ENCODE assay signal across 8 cellular contexts in the genomic region with DNA sequence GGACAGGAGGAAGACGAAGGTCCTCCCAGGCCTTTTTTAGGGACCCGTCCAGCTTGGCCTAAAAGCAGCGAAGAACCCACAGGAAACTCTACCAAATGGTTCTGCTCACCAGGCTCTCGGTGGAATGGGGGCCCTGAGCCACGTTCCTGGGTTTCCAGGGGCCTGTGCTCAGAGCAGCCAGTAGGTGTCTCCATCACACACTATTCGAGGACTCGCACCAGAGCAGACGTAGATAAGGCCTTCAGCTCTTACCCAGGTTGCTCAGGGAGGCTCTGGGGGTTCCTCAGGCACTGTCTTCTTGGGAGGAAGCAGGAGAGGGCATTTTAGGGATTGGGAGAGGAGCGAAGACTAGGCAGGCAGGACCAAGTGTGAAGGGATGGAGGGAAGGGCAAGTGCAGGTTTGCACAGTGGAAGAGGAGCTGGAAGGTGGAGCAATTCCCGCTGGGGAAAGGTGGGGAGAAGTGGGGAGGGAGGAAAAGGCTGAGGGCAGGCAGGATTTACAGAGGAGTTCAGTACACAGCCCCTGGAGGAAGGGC.
DNase-seq lines count a peak whose midpoint lies in the region; ATAC-seq lines count a peak whose summit lies in the region.

No MANE protein-coding gene starts in this region.

- DNase-seq in HT-29 (ENCODE audit: low spot score) (peak; percentile 89), NOMO-1 treated with dmso at 0.1 percent for 144 hours (lab: John Stamatoyannopoulos, UW; ENCODE audit: unreplicated experiment) (peak; percentile 21), activated T-cell treated with anti-CD3 and anti-CD28 coated beads for 1 hour (ENCODE audit: low read depth) (peak; percentile 44), naive B cell (peak; percentile 5)
- peak; percentile 17 to 68 for DNase-seq in stimulated activated effector memory CD8-positive, alpha-beta T cell treated with anti-CD3 and anti-CD28 coated beads, Interleukin-12 subunit alpha, Interleukin-12 subunit beta, amount 100 ng/mL, for 72 hours (ENCODE audit: low spot score in 2 of 2)

- ATAC-seq in GM18498 (IDR thresholded peaks at IDR 0.05; ENCODE audit: unreplicated experiment) (peak; percentile 80), esophagus mucosa (peak; percentile 69), naive B cell (ENCODE audit: low read depth in 2 of 2) (peak in 1 of 2 donors; percentile 30), GM18907 (IDR thresholded peaks at IDR 0.05; ENCODE audit: unreplicated experiment) (no peak)
- peak; percentile 91 for ATAC-seq in stimulated activated effector memory CD8-positive, alpha-beta T cell treated with anti-CD3 and anti-CD28 coated beads, Interleukin-12 subunit alpha, Interleukin-12 subunit beta, amount 100 ng/mL, for 72 hours

- peaks cover 0 to 2% (median 0%) of the 10 kb centered on the region in 7 donors for H3K9me3 Mint-ChIP-seq in naive B cell
- no peaks in the 10 kb centered on the region for H3K9me3 Mint-ChIP-seq in stimulated activated effector memory CD8-positive, alpha-beta T cell treated with anti-CD3 and anti-CD28 coated beads, Interleukin-12 subunit alpha, Interleukin-12 subunit beta, amount 100 ng/mL, for 72 hours

- peak overlapping the region in 1 of 8 donors; percentile 0 for H3K4me3 Mint-ChIP-seq in naive B cell
- H3K4me3 Mint-ChIP-seq in stimulated activated effector memory CD8-positive, alpha-beta T cell treated with anti-CD3 and anti-CD28 coated beads, Interleukin-12 subunit alpha, Interleukin-12 subunit beta, amount 100 ng/mL, for 72 hours, result no peak overlapping the region

- H3K27ac Mint-ChIP-seq in naive B cell, result no peak overlapping the region
- no peak overlapping the region for H3K27ac Mint-ChIP-seq in stimulated activated effector memory CD8-positive, alpha-beta T cell treated with anti-CD3 and anti-CD28 coated beads, Interleukin-12 subunit alpha, Interleukin-12 subunit beta, amount 100 ng/mL, for 72 hours

- H3K27me3 Mint-ChIP-seq in naive B cell, result peaks cover 21 to 29% (median 22%) of the 10 kb centered on the region in 3 donors

- peaks cover 3 to 7% (median 4%) of the 10 kb centered on the region in 3 donors for H3K4me1 Mint-ChIP-seq in naive B cell
- peaks cover 8% of the 10 kb centered on the region for H3K4me1 Mint-ChIP-seq in stimulated activated effector memory CD8-positive, alpha-beta T cell treated with anti-CD3 and anti-CD28 coated beads, Interleukin-12 subunit alpha, Interleukin-12 subunit beta, amount 100 ng/mL, for 72 hours

- H3K36me3 Mint-ChIP-seq in naive B cell, result no peaks in the 10 kb centered on the region
- H3K36me3 Mint-ChIP-seq in stimulated activated effector memory CD8-positive, alpha-beta T cell treated with anti-CD3 and anti-CD28 coated beads, Interleukin-12 subunit alpha, Interleukin-12 subunit beta, amount 100 ng/mL, for 72 hours, result no peaks in the 10 kb centered on the region

Comparison
In these comparisons a context has a peak if more than half of its experiments do, and no peak if none do; other contexts are left out.
1. DNase-seq: peak in every context shown above with its lines; median percentile 89 in HT-29; 44 in activated T-cell treated with anti-CD3 and anti-CD28 coated beads for 1 hour; 42 in stimulated activated effector memory CD8-positive, alpha-beta T cell treated with anti-CD3 and anti-CD28 coated beads, Interleukin-12 subunit alpha, Interleukin-12 subunit beta, amount 100 ng/mL, for 72 hours; 21 in NOMO-1 treated with dmso at 0.1 percent for 144 hours; 5 in naive B cell.